Comparison of ENCODE assay signal across 1 cellular context in genomic region chr12:68745904-68746571, GRCh38.
TF ChIP-seq lines count a peak whose summit lies in the region.

Gene SLC35E3 (plus strand): TSS chr12:68746176. CDS start chr12:68746378, 202 bp downstream.

TF ChIP-seq in GM12878, 131 proteins besides CTCF, POLR2A, EP300 and RAD21 (continued from another document and continues in another):
- TF ChIP-seq TARDBP (IDR thresholded peaks at IDR 0.05; ENCODE audit: borderline replicate concordance) (no peak), CREM (IDR thresholded peaks at IDR 0.05; ENCODE audit: low read depth) (peak; percentile 84), E2F8 (IDR thresholded peaks at IDR 0.05; ENCODE audit: low read depth, partially characterized antibody) (no peak), CEBPZ (IDR thresholded peaks at IDR 0.05; ENCODE audit: low read depth, low read length) (no peak), POU2F2 (IDR thresholded peaks at IDR 0.05; ENCODE audit: borderline replicate concordance, low read depth, low read length) (peak; percentile 48; the same call in 1 of the 3 replicates), ZNF274 (IDR thresholded peaks at IDR 0.05; ENCODE audit: insufficient read depth, insufficient read length) (no peak), ETV6 (conservative IDR thresholded peaks at IDR 0.05 in 1 of 2, IDR thresholded peaks at IDR 0.05 in 1 of 2; ENCODE audit: borderline replicate concordance in 1 of 2, low read depth in 1 of 2) (no peak), JUNB (IDR thresholded peaks at IDR 0.05) (no peak), IKZF1 (conservative IDR thresholded peaks at IDR 0.05) (peak; percentile 83), NFYA (IDR thresholded peaks at IDR 0.05; ENCODE audit: borderline replicate concordance, low read depth, low read length) (no peak), SUZ12 (IDR thresholded peaks at IDR 0.05; ENCODE audit: unreplicated experiment) (no peak), ZBTB11 (CRISPR knock-in tag; IDR thresholded peaks at IDR 0.05) (no peak), SMAD5 (IDR thresholded peaks at IDR 0.05; ENCODE audit: low read depth) (no peak; the same call in 1 of the 2 replicates), BRCA1 (IDR thresholded peaks at IDR 0.05; ENCODE audit: low read depth, low read length) (no peak), ZNF687 (IDR thresholded peaks at IDR 0.05) (peak; percentile 60; the same call in 1 of the 2 replicates), NFXL1 (IDR thresholded peaks at IDR 0.05; ENCODE audit: borderline replicate concordance) (no peak), NR2C2 (IDR thresholded peaks at IDR 0.05; ENCODE audit: borderline replicate concordance, control insufficient read depth, insufficient read length, low read depth) (no peak), MEF2B (IDR thresholded peaks at IDR 0.05; ENCODE audit: partially characterized antibody, poor library complexity, severe bottlenecking) (no peak), IRF3 (IDR thresholded peaks at IDR 0.05) (no peak), MYB (IDR thresholded peaks at IDR 0.05; ENCODE audit: borderline replicate concordance, low read depth, low read length) (no peak), SREBF1 (IDR thresholded peaks at IDR 0.05; ENCODE audit: low read length) (no peak), ATF7 (IDR thresholded peaks at IDR 0.05; ENCODE audit: low read depth) (no peak), TBL1XR1 (IDR thresholded peaks at IDR 0.05; ENCODE audit: low read depth, low read length) (no peak; the same call in 1 of the 2 replicates), EGR1 (IDR thresholded peaks at IDR 0.05; ENCODE audit: borderline replicate concordance in 1 of 2, low read depth in 2 of 2, low read length in 2 of 2) (peak; percentile 37 to 65), CUX1 (IDR thresholded peaks at IDR 0.05; ENCODE audit: insufficient replicate concordance, low read depth, low read length) (no peak), SMAD1 (IDR thresholded peaks at IDR 0.05; ENCODE audit: low read depth, partially characterized antibody) (no peak), KLF5 (IDR thresholded peaks at IDR 0.05; ENCODE audit: partially characterized antibody) (no peak), SMC3 (IDR thresholded peaks at IDR 0.05; ENCODE audit: borderline replicate concordance, low read length) (no peak), MYC (IDR thresholded peaks at IDR 0.05; ENCODE audit: insufficient read depth, insufficient read length, insufficient replicate concordance, low read length, severe bottlenecking) (no peak), YY1 (IDR thresholded peaks at IDR 0.05; ENCODE audit: low read depth, low read length) (peak; percentile 70), USF1 (IDR thresholded peaks at IDR 0.05; ENCODE audit: borderline replicate concordance, extremely low read length, insufficient read depth, low read depth, low read length) (peak; percentile 98), ZBED1 (IDR thresholded peaks at IDR 0.05; ENCODE audit: borderline replicate concordance) (no peak; the same call in 1 of the 2 replicates), FOS (IDR thresholded peaks at IDR 0.05; ENCODE audit: borderline replicate concordance, extremely low read depth, insufficient read length) (no peak), HCFC1 (IDR thresholded peaks at IDR 0.05; ENCODE audit: low read length) (peak; percentile 85)
